In genomic region chr1:44038876-44039657, GRCh38 we compare ENCODE assay signal across 1 cellular context.
TF ChIP-seq lines count a peak whose summit lies in the region.

No MANE protein-coding gene starts in this region.

TF ChIP-seq in GM23338, 12 proteins besides CTCF, POLR2A, EP300 and RAD21 (continued from another document):
- TF ChIP-seq ZNF331 (CRISPR knock-in tag; IDR thresholded peaks at IDR 0.05; ENCODE audit: low read depth), result no peak
- TF ChIP-seq JUNB (IDR thresholded peaks at IDR 0.05; ENCODE audit: unreplicated experiment), result no peak
